Comparison of ENCODE assay signal across 1 cellular context in genomic region chr6:4791174-4791573, GRCh38.
TF ChIP-seq lines count a peak whose summit lies in the region.

No MANE protein-coding gene starts in this region.

TF ChIP-seq in IMR-90, 13 proteins besides CTCF, POLR2A, EP300 and RAD21 (continued from another document):
- TF ChIP-seq USF2 (IDR thresholded peaks at IDR 0.05; ENCODE audit: low read depth, low read length) = no peak
- TF ChIP-seq MAZ (IDR thresholded peaks at IDR 0.05; ENCODE audit: borderline replicate concordance, low read depth, low read length) = no peak
- TF ChIP-seq FOS (IDR thresholded peaks at IDR 0.05; ENCODE audit: low read depth, low read length) = no peak
